Comparison of ENCODE assay signal across 21 cellular contexts in the genomic region with DNA sequence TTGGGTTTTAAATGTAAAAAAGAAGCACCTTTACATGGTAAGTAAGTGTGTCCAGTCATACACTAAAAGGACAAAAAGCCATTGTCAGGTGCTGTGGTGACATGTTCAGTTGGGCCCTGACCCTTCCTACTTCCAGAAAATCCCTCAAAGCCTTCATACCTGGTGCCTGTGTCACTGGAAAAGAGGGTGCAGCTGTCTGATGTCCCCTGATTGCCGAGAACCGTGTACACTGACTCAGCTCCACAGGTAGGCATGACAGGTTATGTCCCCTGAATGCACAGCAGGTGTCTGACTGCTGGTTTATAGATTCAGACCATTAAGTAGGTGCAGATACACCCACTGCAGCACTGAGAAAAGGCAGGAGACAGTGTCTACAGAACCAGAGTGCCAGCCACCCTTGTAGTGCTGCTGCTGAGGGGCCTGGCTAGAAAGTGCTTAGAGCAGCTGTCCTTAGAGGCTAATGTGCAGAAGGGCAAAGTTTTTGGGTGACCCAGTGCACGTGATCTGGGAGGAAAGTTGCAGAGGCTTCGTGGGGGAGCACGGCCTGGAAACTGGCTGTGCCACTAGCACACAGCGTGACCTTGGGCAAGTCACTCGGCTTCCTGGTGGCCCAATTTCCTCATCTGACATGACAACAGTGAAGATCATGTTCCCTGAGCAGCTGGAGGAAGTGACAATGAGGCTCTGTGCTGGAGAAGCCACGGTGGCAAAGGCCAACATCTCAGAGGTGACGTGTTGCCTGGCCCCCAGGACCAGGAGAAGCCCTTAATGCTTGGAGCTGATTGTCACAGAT.
DNase-seq lines count a peak whose midpoint lies in the region; ATAC-seq, FAIRE-seq and TF ChIP-seq lines count a peak whose summit lies in the region.
"Had no signal": no experiment of that assay in that cellular context is flagged by ENCODE, and none has a peak within 500 bp of the region (broad histone marks: within the 10 kb centered on the region; RNA-seq: fewer than 3 reads in every experiment).

No MANE protein-coding gene starts in this region.

- H3K9me3 ChIP-seq in pancreas (no peaks in the 10 kb centered on the region), vagina (no peaks in the 10 kb centered on the region)
- H3K9me3 ChIP-seq: ascending aorta, prostate gland, tibial artery had no signal

- H3K4me1 ChIP-seq in pancreas (no peaks in the 10 kb centered on the region), vagina (peaks cover 6% of the 10 kb centered on the region)
- H3K4me1 ChIP-seq: prostate gland had no signal

- intact Hi-C loops in pancreas (cut with DNase I) (no loop called here), vagina (cut with DNase I) (no loop called here)

- no peaks in the 10 kb centered on the region for H3K9me3 Mint-ChIP-seq in activated T-cell treated with anti-CD3 and anti-CD28 coated beads, Interleukin-2, amount 50 U/mL, for 72 hours

- no peaks in the 10 kb centered on the region for H3K36me3 Mint-ChIP-seq in activated T-cell treated with anti-CD3 and anti-CD28 coated beads, Interleukin-2, amount 50 U/mL, for 72 hours (ENCODE audit: insufficient read depth in 2 of 2)

- peak overlapping the region; percentile 61 for H3K27ac ChIP-seq in HL-60 (replicated peaks)
- peak overlapping the region in 1 of 4 donors; percentile 28 for H3K27ac ChIP-seq in pancreas
- no peak overlapping the region for H3K27ac ChIP-seq in vagina
- H3K27ac ChIP-seq: ascending aorta, GM23248, hepatocyte, prostate gland, tibial artery had no signal

- H3K27me3 Mint-ChIP-seq in activated T-cell treated with anti-CD3 and anti-CD28 coated beads, Interleukin-2, amount 50 U/mL, for 72 hours (ENCODE audit: low read depth) = no peaks in the 10 kb centered on the region
- H3K27me3 Mint-ChIP-seq: B cell had no signal

- no peak for FAIRE-seq in pancreas (lab: Jason Lieb, UNC)
- FAIRE-seq: endometrium, kidney had no signal

- H3K27me3 ChIP-seq in HL-60 (ENCODE audit: insufficient read depth, poor library complexity, severe bottlenecking) (no peaks in the 10 kb centered on the region), pancreas (no peaks in the 10 kb centered on the region), vagina (no peaks in the 10 kb centered on the region)
- H3K27me3 ChIP-seq: ascending aorta, hepatocyte, tibial artery had no signal

- DNase-seq in HL-60 (ENCODE audit: low read depth in 1 of 2, low spot score in 1 of 2) = peak; percentile 61 to 91
- peak; percentile 50 for DNase-seq in NCI-H69 (lab: John Stamatoyannopoulos, UW)
- peak; percentile 79 for DNase-seq in kidney tubule cell (ENCODE audit: low spot score)
- DNase-seq in pancreas = peak in 3 of 6 donors; percentile 12 to 30 (median 18)
- no peak for DNase-seq in vagina (ENCODE audit: extremely low spot score in 2 of 2)
- no peak for DNase-seq in activated T-cell treated with anti-CD3 and anti-CD28 coated beads, Interleukin-2, amount 50 U/mL, for 72 hours
- DNase-seq: activated CD4-positive, alpha-beta T cell treated with anti-CD3 and anti-CD28 coated beads for 4 hours; activated CD8-positive, alpha-beta memory T cell treated with anti-CD3 and anti-CD28 coated beads, Interleukin-2, amount 50 U/mL, for 48 hours; activated naive CD4-positive, alpha-beta T cell; DMS 273 treated with DMSO at 0.1 percent for 48 hours; GM23248; kidney; NCI-H1436; tibial artery had no signal

- H3K4me3 ChIP-seq in HL-60 (replicated peaks; ENCODE audit: insufficient read depth, low read length) = no peak overlapping the region
- H3K4me3 ChIP-seq in pancreas = no peak overlapping the region
- H3K4me3 ChIP-seq in vagina = no peak overlapping the region
- H3K4me3 ChIP-seq: ascending aorta, GM23248, hepatocyte, prostate gland, tibial artery had no signal

- H3K4me1 Mint-ChIP-seq in activated T-cell treated with anti-CD3 and anti-CD28 coated beads, Interleukin-2, amount 50 U/mL, for 72 hours (ENCODE audit: low read depth) = no peaks in the 10 kb centered on the region
- H3K4me1 Mint-ChIP-seq: B cell had no signal

- peak in 3 of 4 donors; percentile 38 to 67 (median 60) for ATAC-seq in pancreas
- no peak for ATAC-seq in GM18867 (IDR thresholded peaks at IDR 0.05; ENCODE audit: unreplicated experiment)
- no peak for ATAC-seq in activated T-cell treated with anti-CD3 and anti-CD28 coated beads, Interleukin-2, amount 50 U/mL, for 72 hours (replicated peaks in 1 of 2)
- ATAC-seq: Right ventricle myocardium inferior had no signal

- 59 to 62% methylated on average over 9 of the region's 9 CpGs for WGBS in pancreas, 2 donors

- H3K4me3 Mint-ChIP-seq in activated T-cell treated with anti-CD3 and anti-CD28 coated beads, Interleukin-2, amount 50 U/mL, for 72 hours = no peak overlapping the region
- H3K4me3 Mint-ChIP-seq: B cell had no signal

- TF ChIP-seq POLR2A in vagina (IDR thresholded peaks at IDR 0.05) = no peak

- H3K27ac Mint-ChIP-seq in activated T-cell treated with anti-CD3 and anti-CD28 coated beads, Interleukin-2, amount 50 U/mL, for 72 hours = no peak overlapping the region
- H3K27ac Mint-ChIP-seq: B cell had no signal

- no peaks in the 10 kb centered on the region for H3K36me3 ChIP-seq in pancreas
- H3K36me3 ChIP-seq in vagina = no peaks in the 10 kb centered on the region
- H3K36me3 ChIP-seq: ascending aorta, prostate gland, tibial artery had no signal

- TF ChIP-seq CTCF in HL-60 (IDR thresholded peaks at IDR 0.05; ENCODE audit: insufficient read depth, low read length) (no peak), pancreas (IDR thresholded peaks at IDR 0.05) (no peak), vagina (IDR thresholded peaks at IDR 0.05) (no peak)

Comparison
In these comparisons a context has a peak if more than half of its experiments do, and no peak if none do; other contexts are left out.
1. DNase-seq: peak in HL-60 (2 of 2), NCI-H69 (single experiment) and kidney tubule cell (single experiment); none in vagina (0 of 2) and activated T-cell treated with anti-CD3 and anti-CD28 coated beads, Interleukin-2, amount 50 U/mL, for 72 hours (0 of 2).
2. ATAC-seq: peak in pancreas (3 of 4); none in GM18867 (single experiment) and activated T-cell treated with anti-CD3 and anti-CD28 coated beads, Interleukin-2, amount 50 U/mL, for 72 hours (0 of 2).